1 cellular context compared by ENCODE assay signal in the genomic region with DNA sequence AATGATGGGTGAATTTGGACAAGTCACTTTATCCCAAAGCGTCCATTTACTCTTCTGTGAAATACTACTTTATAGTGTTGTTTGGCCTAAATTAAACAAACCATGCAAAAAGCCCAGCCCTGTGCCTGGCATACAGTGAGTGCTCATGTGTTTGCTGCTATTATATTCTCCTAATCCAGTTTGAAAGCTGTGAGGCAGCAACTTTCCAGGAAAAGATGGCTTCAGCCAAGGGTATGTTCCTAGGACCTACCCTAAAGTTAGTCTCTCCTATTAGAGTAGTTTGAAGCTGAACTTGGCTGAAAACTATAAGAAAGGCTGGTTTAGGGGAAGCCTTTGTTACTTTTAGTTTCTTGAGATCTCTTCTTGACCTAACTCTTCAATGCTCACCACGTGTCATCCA.
A peak's percentile ranks its signal among the peaks of the same experiment; 100 is the strongest.
TF ChIP-seq lines count a peak whose summit lies in the region.

No MANE protein-coding gene starts in this region.

TF ChIP-seq in HepG2, 621 proteins besides CTCF, POLR2A, EP300 and RAD21:
- TF ChIP-seq KAT8 (CRISPR knock-in tag; IDR thresholded peaks at IDR 0.05) (no peak), BCL6 (CRISPR knock-in tag; IDR thresholded peaks at IDR 0.05) (peak; percentile 83)
- TF ChIP-seq, protein P1, sequence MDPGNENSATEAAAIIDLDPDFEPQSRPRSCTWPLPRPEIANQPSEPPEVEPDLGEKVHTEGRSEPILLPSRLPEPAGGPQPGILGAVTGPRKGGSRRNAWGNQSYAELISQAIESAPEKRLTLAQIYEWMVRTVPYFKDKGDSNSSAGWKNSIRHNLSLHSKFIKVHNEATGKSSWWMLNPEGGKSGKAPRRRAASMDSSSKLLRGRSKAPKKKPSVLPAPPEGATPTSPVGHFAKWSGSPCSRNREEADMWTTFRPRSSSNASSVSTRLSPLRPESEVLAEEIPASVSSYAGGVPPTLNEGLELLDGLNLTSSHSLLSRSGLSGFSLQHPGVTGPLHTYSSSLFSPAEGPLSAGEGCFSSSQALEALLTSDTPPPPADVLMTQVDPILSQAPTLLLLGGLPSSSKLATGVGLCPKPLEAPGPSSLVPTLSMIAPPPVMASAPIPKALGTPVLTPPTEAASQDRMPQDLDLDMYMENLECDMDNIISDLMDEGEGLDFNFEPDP (CRISPR knock-in tag; conservative IDR thresholded peaks at IDR 0.05), result 0 out of 2 replicates have a peak, but pooled peaks have one; percentile 78
